ENCODE assay signal across 20 cellular contexts in the genomic region with DNA sequence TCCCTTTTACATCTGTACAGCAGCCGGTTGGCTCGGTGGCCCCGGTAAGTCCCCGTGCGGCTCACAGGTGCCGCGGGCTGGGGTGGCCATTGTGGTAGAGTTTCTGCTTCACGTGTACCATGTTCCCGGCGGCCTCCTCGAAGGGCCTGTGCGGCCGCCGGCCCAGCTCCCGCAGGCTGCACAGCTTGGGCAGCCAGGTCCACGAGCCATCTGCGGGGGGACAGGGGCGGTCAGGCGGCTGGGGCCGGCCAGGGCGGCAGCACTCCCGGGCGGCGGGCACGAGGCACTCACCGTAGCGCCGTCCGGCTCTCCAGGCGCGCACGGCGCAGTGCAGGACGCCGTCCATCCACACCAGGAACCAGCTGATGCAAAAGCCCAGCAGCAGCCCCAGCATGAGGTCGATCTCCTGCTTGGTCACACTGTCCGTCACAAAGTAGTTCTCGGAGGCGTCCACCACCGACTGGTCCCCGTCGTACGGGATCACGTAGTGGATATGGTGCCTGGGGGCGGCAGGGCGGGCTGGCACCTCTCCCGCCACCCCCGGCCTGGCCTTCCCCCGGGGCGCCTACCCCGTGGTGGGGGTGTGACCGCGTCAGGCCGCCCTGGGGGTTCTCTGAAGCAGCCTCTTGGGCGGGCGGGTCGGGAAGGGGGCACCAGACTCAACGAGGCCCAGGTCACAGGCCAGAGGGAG. TPM values are rescaled to one million over a fixed set of nuclear protein-coding genes. Genes with fewer than 3 reads are reported as not detected.
"Had no signal": no experiment of that assay in that cellular context is flagged by ENCODE, and none has a peak within 500 bp of the region (broad histone marks: within the 10 kb centered on the region; RNA-seq: fewer than 3 reads in every experiment).

No MANE protein-coding gene starts in this region.

- H3K27ac ChIP-seq: colonic mucosa, esophagus squamous epithelium, neutrophil, stomach, thoracic aorta, transverse colon had no signal

- H3K27me3 ChIP-seq: colonic mucosa, gastroesophageal sphincter had no signal

- H3K36me3 ChIP-seq: colonic mucosa, thoracic aorta, transverse colon had no signal

- DNase-seq: colonic mucosa; dermis blood vessel endothelial cell; esophagus squamous epithelium; foreskin fibroblast; glutamatergic neuron; mammary epithelial cell; mucosa of descending colon; naive thymus-derived CD8-positive, alpha-beta T cell; small intestine; stimulated activated CD4-positive, alpha-beta T cell treated with anti-CD3 and anti-CD28 coated beads, Interleukin-12 subunit alpha, Interleukin-12 subunit beta, amount 100 ng/mL, for 4 hours; stimulated activated CD4-positive, alpha-beta T cell treated with anti-CD3 and anti-CD28 coated beads, Interleukin-4, amount 100 ng/mL, for 1 hour; stimulated activated CD8-positive, alpha-beta memory T cell treated with anti-CD3 and anti-CD28 coated beads, Interleukin-4, amount 100 ng/mL, for 48 hours; stomach; transverse colon had no signal

- ATAC-seq: gastroesophageal sphincter; left lobe of liver; mucosa of descending colon; naive thymus-derived CD8-positive, alpha-beta T cell; right cardiac atrium; stimulated activated effector memory CD8-positive, alpha-beta T cell treated with anti-CD3 and anti-CD28 coated beads, Interleukin-12 subunit alpha, Interleukin-12 subunit beta, amount 100 ng/mL, for 72 hours had no signal

- FAIRE-seq: small intestine had no signal

- H3K4me3 ChIP-seq: colonic mucosa, esophagus squamous epithelium, gastroesophageal sphincter, mucosa of descending colon, stomach, thoracic aorta, transverse colon had no signal

- H3K9me3 ChIP-seq: colonic mucosa, neutrophil had no signal

RNA-seq across cellular contexts. Expression of gene TMEM240, which starts 5.0 kb away (rescaled TPM):
- polyA plus RNA-seq: naive thymus-derived CD8-positive, alpha-beta T cell had no signal
